8 cellular contexts compared by ENCODE assay signal in the genomic region with DNA sequence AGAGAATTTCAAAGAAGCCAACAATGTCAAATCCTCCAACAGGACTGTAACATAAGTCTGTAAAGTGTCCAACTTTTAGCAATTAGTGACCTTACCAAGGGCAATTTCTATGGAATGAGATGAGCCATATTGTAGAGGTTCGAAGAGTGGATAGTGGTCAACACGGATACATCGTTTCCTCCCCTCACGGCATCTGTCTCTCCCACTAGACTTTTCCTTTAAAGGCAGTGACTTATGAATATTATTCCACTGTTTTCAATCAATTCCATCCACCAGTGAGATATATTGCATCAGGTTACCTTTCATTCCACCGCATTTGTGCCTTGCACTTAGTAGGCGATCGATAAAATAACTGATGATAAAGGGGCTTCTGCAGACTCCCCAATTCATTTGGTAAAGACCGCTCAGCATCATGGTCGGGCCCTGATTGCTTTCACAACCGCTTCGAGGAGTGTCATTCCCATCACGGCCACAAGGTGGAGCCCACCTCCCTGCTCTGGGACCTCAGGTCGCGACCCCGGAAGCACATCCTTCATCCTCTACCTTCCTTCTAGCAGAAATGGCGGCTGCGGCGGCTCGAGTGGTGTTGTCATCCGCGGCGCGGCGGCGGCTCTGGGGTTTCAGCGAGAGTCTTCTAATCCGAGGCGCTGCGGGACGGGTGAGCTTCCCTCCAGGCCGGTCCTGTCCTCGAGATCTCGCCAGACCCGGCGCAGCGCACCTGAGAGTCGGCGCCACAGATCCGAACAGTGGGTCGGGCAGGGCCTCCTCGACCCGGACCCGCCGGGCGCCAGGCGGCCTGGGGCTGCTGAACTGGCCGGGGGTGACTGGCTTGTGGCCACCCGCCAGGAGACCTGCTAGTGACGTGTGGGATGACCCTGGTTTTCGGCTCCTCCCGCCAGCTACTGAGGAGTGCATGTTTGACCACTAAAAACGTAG. TPM values are rescaled to one million over a fixed set of nuclear protein-coding genes. Genes with fewer than 3 reads are reported as not detected.
A peak's percentile ranks its signal among the peaks of the same experiment; 100 is the strongest.
DNase-seq lines count a peak whose midpoint lies in the region; ATAC-seq and TF ChIP-seq lines count a peak whose summit lies in the region.

A gene with protein sequence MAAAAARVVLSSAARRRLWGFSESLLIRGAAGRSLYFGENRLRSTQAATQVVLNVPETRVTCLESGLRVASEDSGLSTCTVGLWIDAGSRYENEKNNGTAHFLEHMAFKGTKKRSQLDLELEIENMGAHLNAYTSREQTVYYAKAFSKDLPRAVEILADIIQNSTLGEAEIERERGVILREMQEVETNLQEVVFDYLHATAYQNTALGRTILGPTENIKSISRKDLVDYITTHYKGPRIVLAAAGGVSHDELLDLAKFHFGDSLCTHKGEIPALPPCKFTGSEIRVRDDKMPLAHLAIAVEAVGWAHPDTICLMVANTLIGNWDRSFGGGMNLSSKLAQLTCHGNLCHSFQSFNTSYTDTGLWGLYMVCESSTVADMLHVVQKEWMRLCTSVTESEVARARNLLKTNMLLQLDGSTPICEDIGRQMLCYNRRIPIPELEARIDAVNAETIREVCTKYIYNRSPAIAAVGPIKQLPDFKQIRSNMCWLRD (plus strand): TSS at position 535 of the 936 bp plus-strand sequence. CDS start 25 bp downstream, at position 560.

- H3K4me1 ChIP-seq in ascending aorta (peaks cover 9 to 13% of the 10 kb centered on the region in 2 donors), right cardiac atrium (ENCODE audit: control insufficient read depth, insufficient read depth, low read length) (no peaks in the 10 kb centered on the region), vagina (peaks cover 21% of the 10 kb centered on the region)

- TF ChIP-seq POLR2A in vagina (IDR thresholded peaks at IDR 0.05), result no peak

- intact Hi-C loops in T-helper 2 cell treated with Interferon-gamma antibody and Interleukin-4, amounts not matched to agents 100 ng/mL and 5 ng/mL, for 36 hours (cut with micrococcal nuclease), result loop anchor here (1.0 to 10.0 kb wide), 6 partner anchors 17 to 860 kb away; a partner anchor contains a TSS
- intact Hi-C loops in ascending aorta (cut with DNase I) (loop anchor here (2.0 kb wide), 1 partner anchor 48 kb away; a partner anchor contains a TSS), right cardiac atrium (cut with DNase I) (loop anchor here in 1 of 4 donors (5.0 kb wide), 1 partner anchor 110 kb away; no protein-coding TSS in a partner anchor), vagina (cut with DNase I) (no loop called here)

- ATAC-seq in GM18502 (IDR thresholded peaks at IDR 0.05; ENCODE audit: poor library complexity, unreplicated experiment) (peak; percentile 91), HG02970 (IDR thresholded peaks at IDR 0.05; ENCODE audit: low FRiP score, unreplicated experiment) (peak; percentile 94), right cardiac atrium (peak; percentile 97)

- H3K36me3 ChIP-seq in ascending aorta (peaks cover 22 to 28% of the 10 kb centered on the region in 2 donors), vagina (peaks cover 0 to 26% of the 10 kb centered on the region in 2 donors)

- DNase-seq in NCI-H187 treated with DMSO at 0.1 percent for 48 hours (lab: John Stamatoyannopoulos, UW), result peak; percentile 68
- peak; percentile 79 to 99 for DNase-seq in ascending aorta (ENCODE audit: low spot score in 2 of 2)
- peak; percentile 95 to 99 (median 97) for DNase-seq in right cardiac atrium
- DNase-seq in putamen (ENCODE audit: low spot score), result peak; percentile 94
- peak in 1 of 2 donors; percentile 92 for DNase-seq in vagina (ENCODE audit: extremely low spot score in 2 of 2)

- H3K4me3 ChIP-seq in ascending aorta, result peak within 1 kb of the TSS; percentile 79 to 89
- H3K4me3 ChIP-seq in right cardiac atrium (ENCODE audit: low read length), result peak within 1 kb of the TSS; percentile 97
- peak within 1 kb of the TSS; percentile 89 to 96 for H3K4me3 ChIP-seq in vagina

- H3K27me3 ChIP-seq in ascending aorta, result no peaks in the 10 kb centered on the region
- no peaks in the 10 kb centered on the region for H3K27me3 ChIP-seq in right cardiac atrium (ENCODE audit: control insufficient read depth, insufficient read depth)
- H3K27me3 ChIP-seq in vagina, result no peaks in the 10 kb centered on the region

- no peaks in the 10 kb centered on the region for H3K9me3 ChIP-seq in ascending aorta
- H3K9me3 ChIP-seq in right cardiac atrium (ENCODE audit: control insufficient read depth, low read length), result no peaks in the 10 kb centered on the region
- H3K9me3 ChIP-seq in vagina, result no peaks in the 10 kb centered on the region

- 2% methylated on average over 52 of the region's 52 CpGs for WGBS in right cardiac atrium

- TF ChIP-seq CTCF in ascending aorta (IDR thresholded peaks at IDR 0.05) (peak; percentile 89 to 96 (median 93)), vagina (IDR thresholded peaks at IDR 0.05) (peak; percentile 70 to 92 (median 88))

- H3K27ac ChIP-seq in ascending aorta (peak within 1 kb of the TSS; percentile 78 to 81), right cardiac atrium (ENCODE audit: low read length) (peak within 1 kb of the TSS; percentile 87), vagina (peak within 1 kb of the TSS; percentile 84)

RNA-seq across cellular contexts. Expression of the gene that starts here (rescaled TPM):
- total RNA-seq in T-helper 2 cell treated with Interferon-gamma antibody and Interleukin-4, amounts not matched to agents 100 ng/mL and 5 ng/mL, for 36 hours, result 57.6 and 59.4 TPM in 2 replicates
- total RNA-seq in ascending aorta, result 35.5 TPM
- 10 to 100 TPM; 58.2 to 72.9 (median 59.6) TPM for total RNA-seq in right cardiac atrium
- 75.3 TPM for polyA plus RNA-seq in right cardiac atrium
- total RNA-seq in vagina, result 28.7 TPM
